Comparison of ENCODE assay signal across 9 cellular contexts in genomic region chr4:8940792-8941491, GRCh38.
DNase-seq lines count a peak whose midpoint lies in the region; ATAC-seq and TF ChIP-seq lines count a peak whose summit lies in the region.
"Had no signal": no experiment of that assay in that cellular context is flagged by ENCODE, and none has a peak within 500 bp of the region (broad histone marks: within the 10 kb centered on the region; RNA-seq: fewer than 3 reads in every experiment).

No MANE protein-coding gene starts in this region.

- no peaks in the 10 kb centered on the region for H3K27me3 Mint-ChIP-seq in activated CD4-positive, alpha-beta T cell treated with anti-CD3 and anti-CD28 coated beads, Interleukin-2, amount 10 ng/mL, durations not matched to agents 7 days and 5 days
- H3K27me3 Mint-ChIP-seq in chondrocyte (ENCODE audit: low read depth): peaks cover 8% of the 10 kb centered on the region
- no peaks in the 10 kb centered on the region for H3K27me3 Mint-ChIP-seq in activated T-helper 2 cell treated with anti-CD3 and anti-CD28 coated beads, Interferon-gamma antibody, Interleukin-2, Interleukin-4, amounts not matched to agents 10 μg/mL and 5 μg/mL and 100 μg/mL, durations not matched to agents 14 hours and 24 hours and 36 hours (ENCODE audit: low read depth)

- H3K27ac ChIP-seq in trophoblast cell (ENCODE audit: low read depth, low read length): no peak overlapping the region
- H3K27ac ChIP-seq: SK-N-MC had no signal

- H3K4me1 ChIP-seq in trophoblast cell (ENCODE audit: control insufficient read depth in 1 of 2, insufficient read depth in 2 of 2, low read length in 2 of 2): no peaks in the 10 kb centered on the region

- no peak overlapping the region for H2BK12ac ChIP-seq in trophoblast cell (ENCODE audit: low read length)

- no peaks in the 10 kb centered on the region for H3K79me2 ChIP-seq in trophoblast cell (ENCODE audit: control insufficient read depth, insufficient read depth, low read length, poor library complexity)

- H3K4me2 ChIP-seq in trophoblast cell (ENCODE audit: low read length): no peak overlapping the region

- H3K9ac ChIP-seq in trophoblast cell (ENCODE audit: low read length): no peak overlapping the region

- no peak overlapping the region for H3K14ac ChIP-seq in trophoblast cell (ENCODE audit: low read length)

- H4K91ac ChIP-seq in trophoblast cell (ENCODE audit: low read depth, low read length): no peak overlapping the region

- no peak overlapping the region for H4K8ac ChIP-seq in trophoblast cell (ENCODE audit: low read depth, low read length)

- no peaks in the 10 kb centered on the region for H3K4me1 Mint-ChIP-seq in activated CD4-positive, alpha-beta T cell treated with anti-CD3 and anti-CD28 coated beads, Interleukin-2, amount 10 ng/mL, durations not matched to agents 7 days and 5 days
- no peaks in the 10 kb centered on the region for H3K4me1 Mint-ChIP-seq in chondrocyte (ENCODE audit: low read depth)
- no peaks in the 10 kb centered on the region for H3K4me1 Mint-ChIP-seq in activated T-helper 2 cell treated with anti-CD3 and anti-CD28 coated beads, Interferon-gamma antibody, Interleukin-2, Interleukin-4, amounts not matched to agents 10 μg/mL and 5 μg/mL and 100 μg/mL, durations not matched to agents 14 hours and 24 hours and 36 hours (ENCODE audit: low read depth)

- intact Hi-C loops in activated T-helper 2 cell treated with anti-CD3 and anti-CD28 coated beads, Interferon-gamma antibody, Interleukin-2, Interleukin-4, amounts not matched to agents 10 μg/mL and 5 μg/mL and 100 μg/mL, durations not matched to agents 14 hours and 24 hours and 36 hours (cut with micrococcal nuclease): no loop called here

- DNase-seq in activated CD4-positive, alpha-beta T cell treated with anti-CD3 and anti-CD28 coated beads for 48 hours: peak; percentile 30
- no peak for DNase-seq in activated CD4-positive, alpha-beta T cell treated with anti-CD3 and anti-CD28 coated beads, Interleukin-2, amount 10 ng/mL, durations not matched to agents 7 days and 5 days
- DNase-seq in LNCaP clone FGC (ENCODE audit: low read depth) (no peak), chondrocyte (ENCODE audit: low spot score) (no peak), trophoblast cell (peak; percentile 27 to 68), NCI-H446 treated with DMSO at 0.1 percent for 48 hours (lab: John Stamatoyannopoulos, UW) (no peak)
- DNase-seq in activated T-helper 2 cell treated with anti-CD3 and anti-CD28 coated beads, Interferon-gamma antibody, Interleukin-2, Interleukin-4, amounts not matched to agents 10 μg/mL and 5 μg/mL and 100 μg/mL, durations not matched to agents 14 hours and 24 hours and 36 hours (ENCODE audit: low spot score): no peak

- H3K4ac ChIP-seq in trophoblast cell (ENCODE audit: low read depth, low read length): no peak overlapping the region

- no peak overlapping the region for H2BK5ac ChIP-seq in trophoblast cell (ENCODE audit: low read depth, low read length, poor library complexity)

- H3K18ac ChIP-seq in trophoblast cell (ENCODE audit: low read length): no peak overlapping the region

- H3K23ac ChIP-seq in trophoblast cell (ENCODE audit: low read length): no peak overlapping the region

- no CpG with 5 or more reads among the region's 21 CpGs for WGBS in trophoblast cell (ENCODE audit: extremely low coverage, insufficient coverage, insufficient read length)

- no peak for ATAC-seq in HG02678 (IDR thresholded peaks at IDR 0.05; ENCODE audit: unreplicated experiment)

- H3K79me1 ChIP-seq in trophoblast cell (ENCODE audit: low read length): no peaks in the 10 kb centered on the region

- H3K4me3 ChIP-seq in LNCaP clone FGC (ENCODE audit: low read depth, low read length) (no peak overlapping the region), trophoblast cell (ENCODE audit: low read depth, low read length) (no peak overlapping the region)
- H3K4me3 ChIP-seq: SK-N-MC had no signal

- H2BK120ac ChIP-seq in trophoblast cell (ENCODE audit: insufficient read depth, low read length, poor library complexity): no peak overlapping the region

- no peaks in the 10 kb centered on the region for H3K36me3 Mint-ChIP-seq in activated CD4-positive, alpha-beta T cell treated with anti-CD3 and anti-CD28 coated beads, Interleukin-2, amount 10 ng/mL, durations not matched to agents 7 days and 5 days (ENCODE audit: low read depth)
- H3K36me3 Mint-ChIP-seq in chondrocyte (ENCODE audit: low read depth): no peaks in the 10 kb centered on the region
- H3K36me3 Mint-ChIP-seq in activated T-helper 2 cell treated with anti-CD3 and anti-CD28 coated beads, Interferon-gamma antibody, Interleukin-2, Interleukin-4, amounts not matched to agents 10 μg/mL and 5 μg/mL and 100 μg/mL, durations not matched to agents 14 hours and 24 hours and 36 hours (ENCODE audit: low read depth): no peaks in the 10 kb centered on the region

- H3K9me3 Mint-ChIP-seq in activated CD4-positive, alpha-beta T cell treated with anti-CD3 and anti-CD28 coated beads, Interleukin-2, amount 10 ng/mL, durations not matched to agents 7 days and 5 days: no peaks in the 10 kb centered on the region
- peaks cover 10% of the 10 kb centered on the region for H3K9me3 Mint-ChIP-seq in chondrocyte (ENCODE audit: low read depth)
- H3K9me3 Mint-ChIP-seq in activated T-helper 2 cell treated with anti-CD3 and anti-CD28 coated beads, Interferon-gamma antibody, Interleukin-2, Interleukin-4, amounts not matched to agents 10 μg/mL and 5 μg/mL and 100 μg/mL, durations not matched to agents 14 hours and 24 hours and 36 hours: no peaks in the 10 kb centered on the region

- no peak overlapping the region for H3K4me3 Mint-ChIP-seq in activated CD4-positive, alpha-beta T cell treated with anti-CD3 and anti-CD28 coated beads, Interleukin-2, amount 10 ng/mL, durations not matched to agents 7 days and 5 days
- no peak overlapping the region for H3K4me3 Mint-ChIP-seq in chondrocyte (ENCODE audit: unreplicated experiment)
- H3K4me3 Mint-ChIP-seq in activated T-helper 2 cell treated with anti-CD3 and anti-CD28 coated beads, Interferon-gamma antibody, Interleukin-2, Interleukin-4, amounts not matched to agents 10 μg/mL and 5 μg/mL and 100 μg/mL, durations not matched to agents 14 hours and 24 hours and 36 hours (ENCODE audit: low read depth): no peak overlapping the region

- CTCF ChIA-PET in activated CD4-positive, alpha-beta T cell treated with anti-CD3 and anti-CD28 coated beads, Interleukin-2, amount 10 ng/mL, durations not matched to agents 7 days and 5 days (lab: Charles Lee): no interaction called here

- no peak overlapping the region for H2AK5ac ChIP-seq in trophoblast cell (ENCODE audit: low read length)

- H3K27ac Mint-ChIP-seq in activated CD4-positive, alpha-beta T cell treated with anti-CD3 and anti-CD28 coated beads, Interleukin-2, amount 10 ng/mL, durations not matched to agents 7 days and 5 days: no peak overlapping the region
- H3K27ac Mint-ChIP-seq in chondrocyte (ENCODE audit: unreplicated experiment): no peak overlapping the region
- no peak overlapping the region for H3K27ac Mint-ChIP-seq in activated T-helper 2 cell treated with anti-CD3 and anti-CD28 coated beads, Interferon-gamma antibody, Interleukin-2, Interleukin-4, amounts not matched to agents 10 μg/mL and 5 μg/mL and 100 μg/mL, durations not matched to agents 14 hours and 24 hours and 36 hours

- H3K27me3 ChIP-seq in trophoblast cell (ENCODE audit: insufficient read depth, low read length): no peaks in the 10 kb centered on the region

- POLR2A ChIA-PET in activated CD4-positive, alpha-beta T cell treated with anti-CD3 and anti-CD28 coated beads, Interleukin-2, amount 10 ng/mL, durations not matched to agents 7 days and 5 days (lab: Charles Lee): no interaction called here

- H3K36me3 ChIP-seq in trophoblast cell (ENCODE audit: control insufficient read depth in 1 of 2, insufficient read depth in 2 of 2, low read length in 2 of 2): no peaks in the 10 kb centered on the region

- TF ChIP-seq CTCF in LNCaP clone FGC (IDR thresholded peaks at IDR 0.05; ENCODE audit: control insufficient read depth, extremely low read depth, insufficient read depth): peak; percentile 74
- peak; percentile 22 for TF ChIP-seq CTCF in chondrocyte (IDR thresholded peaks at IDR 0.05)

- peaks cover 3% of the 10 kb centered on the region for H3K9me3 ChIP-seq in trophoblast cell (ENCODE audit: insufficient read depth, low read depth, low read length)

- no peak overlapping the region for H4K12ac ChIP-seq in trophoblast cell (ENCODE audit: low read depth, low read length)

- H2AFZ ChIP-seq in trophoblast cell (ENCODE audit: insufficient read depth, low read length, poor library complexity): no peak overlapping the region

Comparison
In these comparisons a context has a peak if more than half of its experiments do, and no peak if none do; other contexts are left out.
1. DNase-seq: peak in activated CD4-positive, alpha-beta T cell treated with anti-CD3 and anti-CD28 coated beads for 48 hours (single experiment) and trophoblast cell (2 of 2); none in activated CD4-positive, alpha-beta T cell treated with anti-CD3 and anti-CD28 coated beads, Interleukin-2, amount 10 ng/mL, durations not matched to agents 7 days and 5 days (single experiment), LNCaP clone FGC (single experiment), chondrocyte (single experiment), NCI-H446 treated with DMSO at 0.1 percent for 48 hours (single experiment) and activated T-helper 2 cell treated with anti-CD3 and anti-CD28 coated beads, Interferon-gamma antibody, Interleukin-2, Interleukin-4, amounts not matched to agents 10 μg/mL and 5 μg/mL and 100 μg/mL, durations not matched to agents 14 hours and 24 hours and 36 hours (single experiment).